ENCODE assay signal across 24 cellular contexts in the genomic region with DNA sequence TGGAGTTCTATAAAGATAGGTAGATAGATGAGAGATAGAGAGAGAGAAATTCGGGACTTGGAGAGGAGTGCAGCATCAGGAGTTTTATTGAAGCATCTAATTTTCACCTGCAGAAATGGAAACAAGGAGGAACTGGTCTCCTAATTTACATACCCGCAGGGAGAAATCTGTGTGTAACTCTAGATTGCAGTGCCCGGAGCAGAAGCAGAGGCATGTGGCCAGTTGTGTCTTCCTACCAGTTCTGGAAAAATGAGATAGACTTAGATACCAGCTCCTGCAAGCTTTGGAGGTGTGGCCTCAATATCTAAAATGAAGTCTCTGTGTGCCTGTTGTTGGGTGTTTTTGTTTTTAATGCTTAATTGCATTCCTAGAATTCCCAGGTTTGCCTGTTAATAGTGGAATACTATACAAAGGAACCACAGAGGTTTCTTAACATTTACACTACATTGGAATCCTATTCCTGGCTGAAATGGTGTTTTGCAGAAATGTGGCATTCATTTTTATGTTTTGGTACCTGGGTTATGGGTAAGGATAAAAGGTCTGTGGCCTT.
"Had no signal": no experiment of that assay in that cellular context is flagged by ENCODE, and none has a peak within 500 bp of the region (broad histone marks: within the 10 kb centered on the region; RNA-seq: fewer than 3 reads in every experiment).

No MANE protein-coding gene starts in this region.

- H3K27me3 Mint-ChIP-seq: activated CD4-positive, alpha-beta T cell treated with anti-CD3 and anti-CD28 coated beads, Interleukin-2, amount 10 ng/mL, durations not matched to agents 24 days and 14 days; activated naive CD4-positive, alpha-beta T cell treated with anti-CD3 and anti-CD28 coated beads, Interleukin-2, amount 50 U/mL, for 24 hours; brain; naive thymus-derived CD4-positive, alpha-beta T cell; type B pancreatic cell had no signal

- H3K9me3 ChIP-seq: adrenal gland, gastrocnemius medialis, heart right ventricle, pancreas, right atrium auricular region had no signal

- H3K27me3 ChIP-seq: adrenal gland, gastrocnemius medialis, heart right ventricle, pancreas, right atrium auricular region had no signal

- H3K36me3 Mint-ChIP-seq: type B pancreatic cell had no signal

- DNase-seq: activated CD4-positive, alpha-beta T cell treated with anti-CD3 and anti-CD28 coated beads, Interleukin-2, amount 10 ng/mL, durations not matched to agents 24 days and 14 days; activated CD4-positive, CD25-positive, alpha-beta regulatory T cell; activated CD8-positive, alpha-beta memory T cell treated with anti-CD3 and anti-CD28 coated beads, Interleukin-2, amount 50 U/mL, for 4 hours; activated CD8-positive, alpha-beta T cell treated with anti-CD3 and anti-CD28 coated beads, Interleukin-2, amount 10 ng/mL, durations not matched to agents 7 days and 5 days; activated effector memory CD4-positive, alpha-beta T cell treated with anti-CD3 and anti-CD28 coated beads, Interleukin-2, amount 50 U/mL, for 16 hours; activated T-cell treated with anti-CD3 and anti-CD28 coated beads, Interleukin-2, amount 50 U/mL, for 48 hours; cortex of kidney; effector CD8-positive, alpha-beta T cell; gastrocnemius medialis; heart right ventricle; left colon; naive thymus-derived CD4-positive, alpha-beta T cell; pancreas; stimulated activated CD4-positive, alpha-beta T cell treated with anti-CD3 and anti-CD28 coated beads, Interleukin-15, amount 100 ng/mL, for 24 hours; stimulated activated CD4-positive, alpha-beta T cell treated with anti-CD3 and anti-CD28 coated beads, Interleukin-4, amount 100 ng/mL, for 24 hours; stimulated activated naive CD8-positive, alpha-beta T cell treated with anti-CD3 and anti-CD28 coated beads, Interleukin-15, Interleukin-2, amounts not matched to agents 100 U/mL and 50 U/mL, for 24 hours had no signal

- H3K4me3 ChIP-seq: adrenal gland, gastrocnemius medialis, heart right ventricle, lung, pancreas, right atrium auricular region, SK-N-MC, skin epidermis had no signal

- H3K27ac ChIP-seq: gastrocnemius medialis, heart right ventricle, pancreas, right atrium auricular region, SK-N-MC, skin epidermis had no signal

- H3K9me3 Mint-ChIP-seq: activated CD4-positive, alpha-beta T cell treated with anti-CD3 and anti-CD28 coated beads, Interleukin-2, amount 10 ng/mL, durations not matched to agents 24 days and 14 days; activated naive CD4-positive, alpha-beta T cell treated with anti-CD3 and anti-CD28 coated beads, Interleukin-2, amount 50 U/mL, for 24 hours; brain; naive thymus-derived CD4-positive, alpha-beta T cell had no signal

- H3K27ac Mint-ChIP-seq: activated CD4-positive, alpha-beta T cell treated with anti-CD3 and anti-CD28 coated beads, Interleukin-2, amount 10 ng/mL, durations not matched to agents 24 days and 14 days; activated CD8-positive, alpha-beta T cell treated with anti-CD3 and anti-CD28 coated beads, Interleukin-2, amount 10 ng/mL, durations not matched to agents 7 days and 5 days; activated naive CD4-positive, alpha-beta T cell treated with anti-CD3 and anti-CD28 coated beads, Interleukin-2, amount 50 U/mL, for 24 hours; naive thymus-derived CD4-positive, alpha-beta T cell; type B pancreatic cell had no signal

- H3K4me3 Mint-ChIP-seq: activated CD4-positive, alpha-beta T cell treated with anti-CD3 and anti-CD28 coated beads, Interleukin-2, amount 10 ng/mL, durations not matched to agents 24 days and 14 days; activated CD8-positive, alpha-beta T cell treated with anti-CD3 and anti-CD28 coated beads, Interleukin-2, amount 10 ng/mL, durations not matched to agents 7 days and 5 days; activated naive CD4-positive, alpha-beta T cell treated with anti-CD3 and anti-CD28 coated beads, Interleukin-2, amount 50 U/mL, for 24 hours; brain; naive thymus-derived CD4-positive, alpha-beta T cell; type B pancreatic cell had no signal

- H3K36me3 ChIP-seq: adrenal gland, gastrocnemius medialis, heart right ventricle, pancreas, right atrium auricular region had no signal

- ATAC-seq: activated CD8-positive, alpha-beta T cell treated with anti-CD3 and anti-CD28 coated beads, Interleukin-2, amount 10 ng/mL, durations not matched to agents 7 days and 5 days; gastrocnemius medialis; heart right ventricle; left colon; naive thymus-derived CD4-positive, alpha-beta T cell; stimulated activated naive CD8-positive, alpha-beta T cell treated with anti-CD3 and anti-CD28 coated beads, Interleukin-15, Interleukin-2, amounts not matched to agents 100 U/mL and 50 U/mL, for 24 hours had no signal

- FAIRE-seq: pancreas had no signal

- H3K4me1 ChIP-seq: right atrium auricular region had no signal

- H3K4me1 Mint-ChIP-seq: activated CD4-positive, alpha-beta T cell treated with anti-CD3 and anti-CD28 coated beads, Interleukin-2, amount 10 ng/mL, durations not matched to agents 24 days and 14 days had no signal
